In genomic region chr17:30920683-30921543, GRCh38 we compare ENCODE assay signal across 9 cellular contexts. TPM values are rescaled to one million over a fixed set of nuclear protein-coding genes. Genes with fewer than 3 reads are reported as not detected.
A peak's percentile ranks its signal among the peaks of the same experiment; 100 is the strongest.
DNase-seq lines count a peak whose midpoint lies in the region; ATAC-seq, FAIRE-seq and TF ChIP-seq lines count a peak whose summit lies in the region.
"Had no signal": no experiment of that assay in that cellular context is flagged by ENCODE, and none has a peak within 500 bp of the region (broad histone marks: within the 10 kb centered on the region; RNA-seq: fewer than 3 reads in every experiment).

No MANE protein-coding gene starts in this region.

- RAD21 ChIA-PET in GM12878 (lab: Charles Lee; ENCODE audit: unreplicated experiment) = interaction anchor here (1.6 kb wide), 1 partner anchor 17 kb away, joined by 3 read pairs; no protein-coding TSS in a partner anchor

- CTCF ChIA-PET in GM12878 (lab: Yijun Ruan, JAX) = no interaction called here

- no peak for TF ChIP-seq CTCF in GM12878 (IDR thresholded peaks at IDR 0.05 in 2 of 3, conservative IDR thresholded peaks at IDR 0.05 in 1 of 3; ENCODE audit: control insufficient read depth in 2 of 3, extremely low read depth in 1 of 3, insufficient read depth in 1 of 3, low read depth in 3 of 3, low read length in 3 of 3)

- H3K4me2 ChIP-seq in GM12878 (ENCODE audit: control insufficient read depth, insufficient read depth) (peak overlapping the region; percentile 70), mesenchymal stem cell (ENCODE audit: low read length, poor library complexity, severe bottlenecking) (peak overlapping the region; percentile 95)

- intact Hi-C loops in GM12878 (cut with micrococcal nuclease; ENCODE audit: unreplicated experiment) = no loop called here

- no peak overlapping the region for H3K27ac Mint-ChIP-seq in stimulated activated naive CD8-positive, alpha-beta T cell treated with anti-CD3 and anti-CD28 coated beads, Interleukin-15, Interleukin-2, amounts not matched to agents 100 ng/mL and 50 ng/mL, for 24 hours

- peak overlapping the region; percentile 15 to 37 for H3K4ac ChIP-seq in mesenchymal stem cell (ENCODE audit: low read depth in 1 of 2, low read length in 2 of 2)

- no peak for ATAC-seq in stimulated activated naive CD8-positive, alpha-beta T cell treated with anti-CD3 and anti-CD28 coated beads, Interleukin-15, Interleukin-2, amounts not matched to agents 100 U/mL and 50 U/mL, for 24 hours
- ATAC-seq in GM12878 (peak; percentile 42), GM19452 (IDR thresholded peaks at IDR 0.05; ENCODE audit: unreplicated experiment) (no peak)

- H3K4me3 ChIP-seq in GM12878 (no peak overlapping the region), mesenchymal stem cell (ENCODE audit: insufficient read depth in 1 of 2, low read depth in 1 of 2, low read length in 2 of 2) (no peak overlapping the region)

- H2AK5ac ChIP-seq in mesenchymal stem cell (ENCODE audit: low read length, severe bottlenecking) = no peak overlapping the region

- no peak for TF ChIP-seq EP300 in GM12878 (IDR thresholded peaks at IDR 0.05; ENCODE audit: borderline replicate concordance in 1 of 2, control insufficient read depth in 1 of 2, low read depth in 2 of 2, low read length in 2 of 2)

- H3K79me2 ChIP-seq in GM12878 (ENCODE audit: control insufficient read depth, insufficient read depth, low read length) = no peaks in the 10 kb centered on the region

- peak overlapping the region; percentile 19 for H4K91ac ChIP-seq in mesenchymal stem cell (ENCODE audit: low read length)

- no peak for DNase-seq in stimulated activated naive CD8-positive, alpha-beta T cell treated with anti-CD3 and anti-CD28 coated beads, Interleukin-15, Interleukin-2, amounts not matched to agents 100 U/mL and 50 U/mL, for 24 hours
- no peak for DNase-seq in GM12878 (ENCODE audit: low read depth, low spot score)
- peak; percentile 55 for DNase-seq in mesenchymal stem cell
- DNase-seq in NCI-H187 treated with DMSO at 0.1 percent for 48 hours (lab: John Stamatoyannopoulos, UW) = no peak
- DNase-seq in cerebellar cortex (ENCODE audit: low spot score) = no peak
- DNase-seq in substantia nigra (lab: John Stamatoyannopoulos, UW) = no peak
- DNase-seq: NCI-H1105 had no signal

- H3K9me3 Mint-ChIP-seq in stimulated activated naive CD8-positive, alpha-beta T cell treated with anti-CD3 and anti-CD28 coated beads, Interleukin-15, Interleukin-2, amounts not matched to agents 100 ng/mL and 50 ng/mL, for 24 hours = no peaks in the 10 kb centered on the region

- peak overlapping the region in 1 of 2 experiments; percentile 46 for H3K18ac ChIP-seq in mesenchymal stem cell (ENCODE audit: low read depth in 1 of 2, low read length in 2 of 2)

- no peak for TF ChIP-seq RAD21 in GM12878 (IDR thresholded peaks at IDR 0.05; ENCODE audit: insufficient read depth, low read depth, low read length)

- H3K4me3 Mint-ChIP-seq in stimulated activated naive CD8-positive, alpha-beta T cell treated with anti-CD3 and anti-CD28 coated beads, Interleukin-15, Interleukin-2, amounts not matched to agents 100 ng/mL and 50 ng/mL, for 24 hours = peak overlapping the region; percentile 68

- no TSS peak for BruUV-seq in GM12878 (replicated peaks; lab: Mats Ljungman, UMichigan)

- 66% methylated on average over 11 of the region's 11 CpGs for WGBS in GM12878 (ENCODE audit: insufficient coverage, insufficient replicate concordance, low lambda C conversion rate, missing lambda C conversion rate)
- WGBS in mesenchymal stem cell = 89% methylated on average over 10 of the region's 11 CpGs

- peaks cover 13% of the 10 kb centered on the region for H3K4me1 Mint-ChIP-seq in stimulated activated naive CD8-positive, alpha-beta T cell treated with anti-CD3 and anti-CD28 coated beads, Interleukin-15, Interleukin-2, amounts not matched to agents 100 ng/mL and 50 ng/mL, for 24 hours (ENCODE audit: low read depth)

- in situ Hi-C loops in GM12878 (cut with MboI) = no loop called here

- H2AFZ ChIP-seq in GM12878 (ENCODE audit: control insufficient read depth, low read depth, low read length) (no peak overlapping the region; the same call in 1 of the 2 replicates), mesenchymal stem cell (ENCODE audit: low read depth, low read length) (peak overlapping the region; percentile 2)

- POLR2A ChIA-PET in GM12878 (lab: Charles Lee) = no interaction called here

- H3K36me3 Mint-ChIP-seq in stimulated activated naive CD8-positive, alpha-beta T cell treated with anti-CD3 and anti-CD28 coated beads, Interleukin-15, Interleukin-2, amounts not matched to agents 100 ng/mL and 50 ng/mL, for 24 hours (ENCODE audit: low read depth) = no peaks in the 10 kb centered on the region

- no peak overlapping the region for H2BK12ac ChIP-seq in mesenchymal stem cell (ENCODE audit: low read length in 2 of 2)

- H3K9me3 ChIP-seq in GM12878 (replicated peaks; ENCODE audit: control insufficient read depth, insufficient read depth, low read length) (no peaks in the 10 kb centered on the region), mesenchymal stem cell (ENCODE audit: control insufficient read depth, low read length) (no peaks in the 10 kb centered on the region)

- H3K23ac ChIP-seq in mesenchymal stem cell (ENCODE audit: low read length in 2 of 2) = no peak overlapping the region

- H3K79me1 ChIP-seq in mesenchymal stem cell (replicated peaks; ENCODE audit: low read length, poor library complexity, severe bottlenecking) = peaks cover 2% of the 10 kb centered on the region

- no peak overlapping the region for H2BK5ac ChIP-seq in mesenchymal stem cell (ENCODE audit: low read depth, low read length, poor library complexity, severe bottlenecking)

- peak; percentile 38 for FAIRE-seq in GM12878 (lab: Jason Lieb, UNC)

- H3K36me3 ChIP-seq in GM12878 (ENCODE audit: control insufficient read depth in 2 of 2, insufficient read depth in 2 of 2, low read length in 1 of 2) (no peaks in the 10 kb centered on the region), mesenchymal stem cell (ENCODE audit: control insufficient read depth in 1 of 2, insufficient read depth in 2 of 2, low read depth in 1 of 2, low read length in 2 of 2) (no peaks in the 10 kb centered on the region)

- peaks cover 41% of the 10 kb centered on the region for H3K27me3 Mint-ChIP-seq in stimulated activated naive CD8-positive, alpha-beta T cell treated with anti-CD3 and anti-CD28 coated beads, Interleukin-15, Interleukin-2, amounts not matched to agents 100 ng/mL and 50 ng/mL, for 24 hours

- SMC1A ChIA-PET in GM12878 (lab: Charles Lee; ENCODE audit: uncharacterized antibody, unreplicated experiment) = no interaction called here

- H2BK15ac ChIP-seq in mesenchymal stem cell (ENCODE audit: low read depth, poor library complexity, severe bottlenecking) = no peak overlapping the region

- H3K4me1 ChIP-seq in GM12878 (ENCODE audit: control insufficient read depth, insufficient read depth, low read length) (no peaks in the 10 kb centered on the region; the same call in 1 of the 2 replicates), mesenchymal stem cell (ENCODE audit: control insufficient read depth, insufficient read depth, low read depth, low read length) (peaks cover 22% of the 10 kb centered on the region)

- peak overlapping the region; percentile 78 for H4K8ac ChIP-seq in mesenchymal stem cell (ENCODE audit: low read length)

- H3K9ac ChIP-seq in GM12878 (ENCODE audit: control insufficient read depth, insufficient read depth, low read length) (no peak overlapping the region), mesenchymal stem cell (ENCODE audit: low read length) (no peak overlapping the region)

- H4K20me1 ChIP-seq in GM12878 (ENCODE audit: control insufficient read depth, insufficient read depth) = no peaks in the 10 kb centered on the region

- H3K27me3 ChIP-seq in GM12878 (replicated peaks in 1 of 2; ENCODE audit: control insufficient read depth in 2 of 2, insufficient read depth in 2 of 2, low read length in 1 of 2) = peaks cover 0 to 2% of the 10 kb centered on the region in 2 experiments; a peak in 1 of 4 replicates
- H3K27me3 ChIP-seq in mesenchymal stem cell (ENCODE audit: control insufficient read depth in 1 of 2, insufficient read depth in 1 of 2, low read length in 2 of 2) = peaks cover 0 to 37% of the 10 kb centered on the region in 2 experiments

- H3K27ac ChIP-seq in GM12878 (ENCODE audit: control insufficient read depth, insufficient read depth) = no peak overlapping the region
- H3K27ac ChIP-seq in mesenchymal stem cell (ENCODE audit: low read length, poor library complexity, severe bottlenecking) = peak overlapping the region; percentile 16
- no peak overlapping the region for H3K27ac ChIP-seq in substantia nigra (ENCODE audit: low read depth, low read length, poor library complexity, severe bottlenecking)

- no peak overlapping the region for H2BK120ac ChIP-seq in mesenchymal stem cell (ENCODE audit: low read depth, low read length)

- no peak for TF ChIP-seq POLR2A in GM12878 (IDR thresholded peaks at IDR 0.05; ENCODE audit: low read depth, low read length)

- no peak overlapping the region for H3K14ac ChIP-seq in mesenchymal stem cell (ENCODE audit: low read length in 2 of 2)

RNA-seq across cellular contexts. Expression of gene ADAP2, which starts 0.8 kb away (rescaled TPM):
- 3.4 and 8.4 TPM in 2 replicates for total RNA-seq in GM12878 (2013; cell fraction: nucleolus; rRNA removed)
- 12.3 and 13.6 TPM in 2 replicates for total RNA-seq in GM12878 (2014; rRNA removed)
- 10.2 and 12.1 TPM in 2 replicates for total RNA-seq in GM12878 (2014; rRNA removed; fragmentation: Illumina TruSeq; extraction: Trizol)
- 7.4 and 9.2 TPM in 2 replicates for total RNA-seq in GM12878 (2021)
- polyA plus RNA-seq in GM12878 (2011; ENCODE audit: low read depth) = 1.4 TPM
- 0.15 and 0.30 TPM in 2 replicates for polyA plus RNA-seq in GM12878 (2011; rRNA removed)
- 0.28 TPM in 2 replicates for polyA plus RNA-seq in GM12878 (2011; cell fraction: cytosol; rRNA removed)
- 0.16 and 0.25 TPM in 2 replicates for polyA plus RNA-seq in GM12878 (2011; cell fraction: nucleus; rRNA removed)
- polyA plus RNA-seq in GM12878 (2012) = 1.9 and 2.4 TPM in 2 replicates
- polyA plus RNA-seq in GM12878 (2014; fragmentation: Illumina TruSeq; extraction: Trizol) = 10.9 TPM in 2 replicates
- 1 to 10 TPM; 2.9 to 5.6 TPM for polyA plus RNA-seq in GM12878 (2014; fragmentation: Nextera tagmentation; extraction: Ambion mirVana)
- 8.0 and 9.6 TPM in 2 replicates for polyA plus RNA-seq in GM12878 (2014; rRNA removed)
- 1 to 10 TPM; 3.7 to 3.8 TPM for polyA plus RNA-seq in GM12878 (2016; fragmentation: Nextera tagmentation; extraction: Ambion mirVana)
- polyA minus RNA-seq in GM12878 (2011; rRNA and poly(A)+ RNA removed) = 0.41 TPM in 1 of 2 replicates, not detected in the other
- polyA minus RNA-seq in GM12878 (2011; cell fraction: cytosol; rRNA and poly(A)+ RNA removed) = not detected in 2 replicates
- polyA minus RNA-seq in GM12878 (2011; cell fraction: nucleus; rRNA and poly(A)+ RNA removed) = 2.4 and 2.9 TPM in 2 replicates
- 10.4 TPM for polyA plus RNA-seq in mesenchymal stem cell (2013, experiment 1 of 2)
- polyA plus RNA-seq in mesenchymal stem cell (2013, experiment 2 of 2) = 11.5 TPM

RNA-seq across cellular contexts. Expression of gene TEFM, which starts 14.9 kb away (rescaled TPM):
- total RNA-seq in GM12878 (2013; cell fraction: nucleolus; rRNA removed) = 73.2 and 82.2 TPM in 2 replicates
- 13.7 and 14.4 TPM in 2 replicates for total RNA-seq in GM12878 (2014; rRNA removed)
- total RNA-seq in GM12878 (2014; rRNA removed; fragmentation: Illumina TruSeq; extraction: Trizol) = 21.1 and 21.7 TPM in 2 replicates
- 13.3 and 15.7 TPM in 2 replicates for total RNA-seq in GM12878 (2021)
- polyA plus RNA-seq in GM12878 (2011; ENCODE audit: low read depth) = 4.5 TPM
- 18.9 and 26.9 TPM in 2 replicates for polyA plus RNA-seq in GM12878 (2011; rRNA removed)
- 5.8 and 6.3 TPM in 2 replicates for polyA plus RNA-seq in GM12878 (2011; cell fraction: cytosol; rRNA removed)
- polyA plus RNA-seq in GM12878 (2011; cell fraction: nucleus; rRNA removed) = 7.1 and 7.9 TPM in 2 replicates
- polyA plus RNA-seq in GM12878 (2012) = 9.6 TPM in 2 replicates
- polyA plus RNA-seq in GM12878 (2014; fragmentation: Illumina TruSeq; extraction: Trizol) = 36.2 and 52.5 TPM in 2 replicates
- 10 to 100 TPM; 36.3 to 57.1 TPM for polyA plus RNA-seq in GM12878 (2014; fragmentation: Nextera tagmentation; extraction: Ambion mirVana)
- polyA plus RNA-seq in GM12878 (2014; rRNA removed) = 9.6 and 11.5 TPM in 2 replicates
- 10 to 100 TPM; 40.7 to 41.1 TPM for polyA plus RNA-seq in GM12878 (2016; fragmentation: Nextera tagmentation; extraction: Ambion mirVana)
- polyA minus RNA-seq in GM12878 (2011; rRNA and poly(A)+ RNA removed) = 9.0 and 9.6 TPM in 2 replicates
- 3.6 and 6.3 TPM in 2 replicates for polyA minus RNA-seq in GM12878 (2011; cell fraction: cytosol; rRNA and poly(A)+ RNA removed)
- 6.9 and 10.3 TPM in 2 replicates for polyA minus RNA-seq in GM12878 (2011; cell fraction: nucleus; rRNA and poly(A)+ RNA removed)
- polyA plus RNA-seq in mesenchymal stem cell (2013, experiment 1 of 2) = 12.5 TPM
- 12.6 TPM for polyA plus RNA-seq in mesenchymal stem cell (2013, experiment 2 of 2)

RNA-seq across cellular contexts. Expression of gene RNF135, which starts 49.9 kb away (rescaled TPM):
- total RNA-seq in GM12878 (2013; cell fraction: nucleolus; rRNA removed) = 4.7 and 6.0 TPM in 2 replicates
- total RNA-seq in GM12878 (2014; rRNA removed) (19.3 and 20.7 TPM in 2 replicates), GM12878 (2014; rRNA removed; fragmentation: Illumina TruSeq; extraction: Trizol) (16.0 and 16.1 TPM in 2 replicates), GM12878 (2021) (22.6 and 22.9 TPM in 2 replicates)
- 10.5 TPM for polyA plus RNA-seq in GM12878 (2011; ENCODE audit: low read depth)
- polyA plus RNA-seq in GM12878 (2011; rRNA removed) (11.2 and 12.7 TPM in 2 replicates), GM12878 (2014; fragmentation: Illumina TruSeq; extraction: Trizol) (18.2 and 23.1 TPM in 2 replicates), GM12878 (2014; fragmentation: Nextera tagmentation; extraction: Ambion mirVana) (10 to 100 TPM; 12.8 to 15.4 TPM), GM12878 (2014; rRNA removed) (25.2 and 28.0 TPM in 2 replicates), GM12878 (2016; fragmentation: Nextera tagmentation; extraction: Ambion mirVana) (10 to 100 TPM; 23.5 to 27.6 TPM)
- 10.1 and 11.8 TPM in 2 replicates for polyA plus RNA-seq in GM12878 (2011; cell fraction: cytosol; rRNA removed)
- 6.2 and 6.5 TPM in 2 replicates for polyA plus RNA-seq in GM12878 (2011; cell fraction: nucleus; rRNA removed)
- 11.8 and 15.3 TPM in 2 replicates for polyA plus RNA-seq in GM12878 (2012)
- polyA minus RNA-seq in GM12878 (2011; rRNA and poly(A)+ RNA removed) = 5.9 and 10.0 TPM in 2 replicates
- 2.7 and 4.2 TPM in 2 replicates for polyA minus RNA-seq in GM12878 (2011; cell fraction: cytosol; rRNA and poly(A)+ RNA removed)
- polyA minus RNA-seq in GM12878 (2011; cell fraction: nucleus; rRNA and poly(A)+ RNA removed) = 3.1 and 5.9 TPM in 2 replicates
- 7.8 TPM for polyA plus RNA-seq in mesenchymal stem cell (2013, experiment 1 of 2)
- polyA plus RNA-seq in mesenchymal stem cell (2013, experiment 2 of 2) = 7.4 TPM
